Comparison of ENCODE assay signal across 9 cellular contexts in the genomic region with DNA sequence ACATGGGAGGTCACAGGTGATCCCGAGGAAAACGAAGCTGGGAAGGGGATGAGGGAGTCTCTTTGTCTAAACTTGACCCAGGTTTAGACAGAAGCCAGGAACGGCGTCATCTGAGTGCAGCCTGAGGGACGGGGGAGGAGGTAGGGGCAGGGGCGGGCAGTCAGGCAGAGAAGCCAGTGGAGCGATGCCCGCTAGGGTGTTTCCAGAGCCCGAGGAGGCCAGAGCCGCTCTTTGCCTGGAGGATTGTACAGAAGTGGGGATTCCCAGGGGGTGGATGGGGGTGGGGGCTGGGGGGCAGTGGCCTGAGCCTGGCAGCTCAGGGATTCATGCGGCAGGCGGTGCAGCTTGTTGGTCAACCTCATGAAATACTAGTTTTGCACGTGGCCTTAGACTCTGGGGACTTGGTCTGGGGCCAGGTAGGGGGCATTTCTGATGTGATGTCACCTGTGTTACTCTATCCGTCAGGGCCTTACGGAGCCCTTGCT.
DNase-seq lines count a peak whose midpoint lies in the region; ATAC-seq lines count a peak whose summit lies in the region.
"Had no signal": no experiment of that assay in that cellular context is flagged by ENCODE, and none has a peak within 500 bp of the region (broad histone marks: within the 10 kb centered on the region; RNA-seq: fewer than 3 reads in every experiment).

No MANE protein-coding gene starts in this region.

- peak overlapping the region; percentile 15; the same call in 1 of the 2 replicates for H3K4me3 ChIP-seq in GM08714 (ENCODE audit: low read length)

- ATAC-seq in GM21390 (IDR thresholded peaks at IDR 0.05; ENCODE audit: unreplicated experiment) (peak; percentile 24), HG03520 (IDR thresholded peaks at IDR 0.05; ENCODE audit: unreplicated experiment) (peak; percentile 28), HG03025 (IDR thresholded peaks at IDR 0.05; ENCODE audit: low FRiP score, unreplicated experiment) (no peak)

- DNase-seq in left kidney (ENCODE audit: low read depth, low spot score) = peak; percentile 94
- DNase-seq in stimulated activated CD4-positive, alpha-beta T cell treated with anti-CD3 and anti-CD28 coated beads, Interleukin-1b, Interleukin-23, amount 100 ng/mL, for 48 hours = no peak
- no peak for DNase-seq in NCI-H2081 (lab: John Stamatoyannopoulos, UW)
- DNase-seq in stimulated activated naive CD4-positive, alpha-beta T cell (lab: John Stamatoyannopoulos, UW) = no peak
- DNase-seq: activated CD4-positive, alpha-beta T cell treated with anti-CD3 and anti-CD28 coated beads, Interleukin-2, amount 50 U/mL, for 4 hours had no signal
